Comparison of ENCODE assay signal across 2 cellular contexts in genomic region chr22:35315141-35315854, GRCh38.
A peak's percentile ranks its signal among the peaks of the same experiment; 100 is the strongest.
TF ChIP-seq lines count a peak whose summit lies in the region.

No MANE protein-coding gene starts in this region.

TF ChIP-seq in liver, 16 proteins besides CTCF, POLR2A, EP300 and RAD21:
- TF ChIP-seq EGR1 (IDR thresholded peaks at IDR 0.05; ENCODE audit: low read depth in 2 of 2) (peak in 1 of 2 donors; percentile 47), HNF4G (IDR thresholded peaks at IDR 0.05) (no peak), HNF4A (conservative IDR thresholded peaks at IDR 0.05) (peak; percentile 61 to 78), MAX (IDR thresholded peaks at IDR 0.05) (no peak), YY1 (IDR thresholded peaks at IDR 0.05) (peak; percentile 30), FOXA2 (IDR thresholded peaks at IDR 0.05) (no peak), SP1 (IDR thresholded peaks at IDR 0.05) (peak; percentile 55), REST (IDR thresholded peaks at IDR 0.05) (peak; percentile 32), RXRA (IDR thresholded peaks at IDR 0.05) (peak; percentile 78 to 81), TAF1 (conservative IDR thresholded peaks at IDR 0.05) (no peak), NR2F2 (IDR thresholded peaks at IDR 0.05) (no peak), ZBTB33 (IDR thresholded peaks at IDR 0.05) (no peak), JUND (IDR thresholded peaks at IDR 0.05) (peak in 1 of 2 donors; percentile 63), GABPA (IDR thresholded peaks at IDR 0.05 in 1 of 2, conservative IDR thresholded peaks at IDR 0.05 in 1 of 2) (peak in 1 of 2 donors; percentile 42), FOXA1 (IDR thresholded peaks at IDR 0.05) (no peak)
- TF ChIP-seq, protein P1, sequence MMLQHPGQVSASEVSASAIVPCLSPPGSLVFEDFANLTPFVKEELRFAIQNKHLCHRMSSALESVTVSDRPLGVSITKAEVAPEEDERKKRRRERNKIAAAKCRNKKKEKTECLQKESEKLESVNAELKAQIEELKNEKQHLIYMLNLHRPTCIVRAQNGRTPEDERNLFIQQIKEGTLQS (IDR thresholded peaks at IDR 0.05): no peak

TF ChIP-seq in HepG2, 621 proteins besides CTCF, POLR2A, EP300 and RAD21:
- TF ChIP-seq ZNF503 (CRISPR knock-in tag; IDR thresholded peaks at IDR 0.05) (no peak), NFKBIZ (CRISPR knock-in tag; IDR thresholded peaks at IDR 0.05) (no peak), XBP1 (CRISPR knock-in tag; IDR thresholded peaks at IDR 0.05) (no peak), KDM3A (CRISPR knock-in tag; IDR thresholded peaks at IDR 0.05; ENCODE audit: low read depth) (no peak), TFDP1 (CRISPR knock-in tag; IDR thresholded peaks at IDR 0.05; ENCODE audit: borderline replicate concordance) (no peak), ATM (IDR thresholded peaks at IDR 0.05; ENCODE audit: borderline replicate concordance) (no peak), ZNF44 (CRISPR knock-in tag; IDR thresholded peaks at IDR 0.05) (no peak), ARID3A (IDR thresholded peaks at IDR 0.05; ENCODE audit: low read depth, low read length) (no peak), ZNF780A (CRISPR knock-in tag; IDR thresholded peaks at IDR 0.05) (no peak), ZNF142 (CRISPR knock-in tag; IDR thresholded peaks at IDR 0.05) (no peak), BCL6 (CRISPR knock-in tag; IDR thresholded peaks at IDR 0.05) (no peak), REXO4 (CRISPR knock-in tag; IDR thresholded peaks at IDR 0.05; ENCODE audit: borderline replicate concordance) (no peak), ZNF496 (CRISPR knock-in tag; IDR thresholded peaks at IDR 0.05; ENCODE audit: insufficient replicate concordance) (no peak), ZNF772 (CRISPR knock-in tag; IDR thresholded peaks at IDR 0.05) (no peak)
- TF ChIP-seq, protein P2, sequence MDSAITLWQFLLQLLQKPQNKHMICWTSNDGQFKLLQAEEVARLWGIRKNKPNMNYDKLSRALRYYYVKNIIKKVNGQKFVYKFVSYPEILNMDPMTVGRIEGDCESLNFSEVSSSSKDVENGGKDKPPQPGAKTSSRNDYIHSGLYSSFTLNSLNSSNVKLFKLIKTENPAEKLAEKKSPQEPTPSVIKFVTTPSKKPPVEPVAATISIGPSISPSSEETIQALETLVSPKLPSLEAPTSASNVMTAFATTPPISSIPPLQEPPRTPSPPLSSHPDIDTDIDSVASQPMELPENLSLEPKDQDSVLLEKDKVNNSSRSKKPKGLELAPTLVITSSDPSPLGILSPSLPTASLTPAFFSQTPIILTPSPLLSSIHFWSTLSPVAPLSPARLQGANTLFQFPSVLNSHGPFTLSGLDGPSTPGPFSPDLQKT (CRISPR knock-in tag; IDR thresholded peaks at IDR 0.05; ENCODE audit: borderline replicate concordance): no peak
